ENCODE assay signal across 30 cellular contexts in genomic region chr1:183528577-183528976, GRCh38.
"Had no signal": no experiment of that assay in that cellular context is flagged by ENCODE, and none has a peak within 500 bp of the region (broad histone marks: within the 10 kb centered on the region; RNA-seq: fewer than 3 reads in every experiment).

No MANE protein-coding gene starts in this region.

- FAIRE-seq: endometrium, endothelial cell of umbilical vein had no signal

- H3K4me3 Mint-ChIP-seq: activated CD4-positive, alpha-beta memory T cell treated with anti-CD3 and anti-CD28 coated beads for 36 hours; activated CD4-positive, alpha-beta T cell treated with anti-CD3 and anti-CD28 coated beads for 36 hours; activated CD4-positive, alpha-beta T cell treated with anti-CD3 and anti-CD28 coated beads, Interleukin-2, amount 10 ng/mL, durations not matched to agents 24 days and 14 days; activated CD8-positive, alpha-beta memory T cell treated with anti-CD3 and anti-CD28 coated beads, Interleukin-2, amount 10 ng/mL, durations not matched to agents 7 days and 5 days; activated CD8-positive, alpha-beta T cell treated with anti-CD3 and anti-CD28 coated beads, Interleukin-2, amount 10 ng/mL, durations not matched to agents 7 days and 5 days; activated naive CD4-positive, alpha-beta T cell treated with anti-CD3 and anti-CD28 coated beads, Interleukin-2, amount 10 ng/mL, durations not matched to agents 7 days and 5 days; activated naive CD8-positive, alpha-beta T cell treated with anti-CD3 and anti-CD28 coated beads, Interleukin-2, amount 10 ng/mL, durations not matched to agents 7 days and 5 days; brain had no signal

- H3K4me3 ChIP-seq: ascending aorta, breast epithelium, cardiac muscle cell, colonic mucosa, esophagus squamous epithelium, gastroesophageal sphincter, heart right ventricle had no signal

- H3K27ac ChIP-seq: ascending aorta, breast epithelium, cardiac muscle cell, colonic mucosa, epithelial cell of prostate, esophagus squamous epithelium, gastroesophageal sphincter, heart right ventricle had no signal

- H3K9me3 ChIP-seq: ascending aorta, breast epithelium, colonic mucosa, esophagus squamous epithelium, gastroesophageal sphincter, heart right ventricle had no signal

- H3K9me3 Mint-ChIP-seq: activated CD4-positive, alpha-beta memory T cell treated with anti-CD3 and anti-CD28 coated beads for 36 hours; activated CD4-positive, alpha-beta T cell treated with anti-CD3 and anti-CD28 coated beads, Interleukin-2, amount 10 ng/mL, durations not matched to agents 24 days and 14 days; activated naive CD4-positive, alpha-beta T cell treated with anti-CD3 and anti-CD28 coated beads, Interleukin-2, amount 10 ng/mL, durations not matched to agents 7 days and 5 days; activated naive CD4-positive, alpha-beta T cell treated with anti-CD3 and anti-CD28 coated beads, Interleukin-2, amount 50 U/mL, for 72 hours; activated naive CD8-positive, alpha-beta T cell treated with anti-CD3 and anti-CD28 coated beads, Interleukin-2, amount 10 ng/mL, durations not matched to agents 7 days and 5 days; brain had no signal

- H3K27ac Mint-ChIP-seq: activated CD4-positive, alpha-beta memory T cell treated with anti-CD3 and anti-CD28 coated beads for 36 hours; activated CD4-positive, alpha-beta T cell treated with anti-CD3 and anti-CD28 coated beads for 36 hours; activated CD4-positive, alpha-beta T cell treated with anti-CD3 and anti-CD28 coated beads, Interleukin-2, amount 10 ng/mL, durations not matched to agents 24 days and 14 days; activated CD8-positive, alpha-beta memory T cell treated with anti-CD3 and anti-CD28 coated beads, Interleukin-2, amount 10 ng/mL, durations not matched to agents 7 days and 5 days; activated CD8-positive, alpha-beta T cell treated with anti-CD3 and anti-CD28 coated beads, Interleukin-2, amount 10 ng/mL, durations not matched to agents 7 days and 5 days; activated naive CD4-positive, alpha-beta T cell treated with anti-CD3 and anti-CD28 coated beads, Interleukin-2, amount 10 ng/mL, durations not matched to agents 7 days and 5 days; activated naive CD4-positive, alpha-beta T cell treated with anti-CD3 and anti-CD28 coated beads, Interleukin-2, amount 50 U/mL, for 72 hours; activated naive CD8-positive, alpha-beta T cell treated with anti-CD3 and anti-CD28 coated beads, Interleukin-2, amount 10 ng/mL, durations not matched to agents 7 days and 5 days; brain had no signal

- H3K4me1 ChIP-seq: ascending aorta, breast epithelium, colonic mucosa, esophagus squamous epithelium, gastroesophageal sphincter, heart right ventricle had no signal

- H3K27me3 Mint-ChIP-seq: activated CD4-positive, alpha-beta memory T cell treated with anti-CD3 and anti-CD28 coated beads for 36 hours; activated CD4-positive, alpha-beta T cell treated with anti-CD3 and anti-CD28 coated beads for 36 hours; activated CD4-positive, alpha-beta T cell treated with anti-CD3 and anti-CD28 coated beads, Interleukin-2, amount 10 ng/mL, durations not matched to agents 24 days and 14 days; activated CD8-positive, alpha-beta memory T cell treated with anti-CD3 and anti-CD28 coated beads, Interleukin-2, amount 10 ng/mL, durations not matched to agents 7 days and 5 days; activated naive CD4-positive, alpha-beta T cell treated with anti-CD3 and anti-CD28 coated beads, Interleukin-2, amount 10 ng/mL, durations not matched to agents 7 days and 5 days; activated naive CD8-positive, alpha-beta T cell treated with anti-CD3 and anti-CD28 coated beads, Interleukin-2, amount 10 ng/mL, durations not matched to agents 7 days and 5 days; brain had no signal

- H3K36me3 ChIP-seq: breast epithelium, colonic mucosa had no signal

- DNase-seq: activated CD4-positive, alpha-beta memory T cell treated with anti-CD3 and anti-CD28 coated beads for 36 hours; activated CD4-positive, alpha-beta T cell treated with anti-CD3 and anti-CD28 coated beads for 36 hours; activated CD4-positive, alpha-beta T cell treated with anti-CD3 and anti-CD28 coated beads, Interleukin-2, amount 10 ng/mL, durations not matched to agents 24 days and 14 days; activated CD4-positive, CD25-positive, alpha-beta regulatory T cell; activated CD4-positive, CD25-positive, alpha-beta regulatory T cell treated with anti-CD3 and anti-CD28 coated beads, Interleukin-2, amount 50 U/mL, for 72 hours; activated CD8-positive, alpha-beta memory T cell treated with anti-CD3 and anti-CD28 coated beads, Interleukin-2, amount 10 ng/mL, durations not matched to agents 7 days and 5 days; activated CD8-positive, alpha-beta memory T cell treated with anti-CD3 and anti-CD28 coated beads, Interleukin-2, amount 50 U/mL, for 4 hours; activated CD8-positive, alpha-beta T cell treated with anti-CD3 and anti-CD28 coated beads, Interleukin-2, amount 10 ng/mL, durations not matched to agents 7 days and 5 days; activated gamma-delta T cell; activated naive CD4-positive, alpha-beta T cell; activated naive CD4-positive, alpha-beta T cell treated with anti-CD3 and anti-CD28 coated beads, Interleukin-2, amount 10 ng/mL, durations not matched to agents 7 days and 5 days; activated naive CD8-positive, alpha-beta T cell treated with anti-CD3 and anti-CD28 coated beads, Interleukin-2, amount 10 ng/mL, durations not matched to agents 7 days and 5 days; activated T-cell treated with anti-CD3 and anti-CD28 coated beads, Interleukin-2, amount 50 U/mL, for 48 hours; central memory CD4-positive, alpha-beta T cell; cerebellar nuclear complex; colonic mucosa; effector CD8-positive, alpha-beta T cell; esophagus squamous epithelium; foreskin melanocyte; heart right ventricle; T1000 had no signal

- H3K4me1 Mint-ChIP-seq: activated CD4-positive, alpha-beta T cell treated with anti-CD3 and anti-CD28 coated beads for 36 hours; activated CD8-positive, alpha-beta memory T cell treated with anti-CD3 and anti-CD28 coated beads, Interleukin-2, amount 10 ng/mL, durations not matched to agents 7 days and 5 days; activated naive CD4-positive, alpha-beta T cell treated with anti-CD3 and anti-CD28 coated beads, Interleukin-2, amount 10 ng/mL, durations not matched to agents 7 days and 5 days; brain had no signal

- H3K27me3 ChIP-seq: ascending aorta, breast epithelium, cardiac muscle cell, colonic mucosa, esophagus squamous epithelium, gastroesophageal sphincter, heart right ventricle had no signal

- ATAC-seq: activated CD4-positive, alpha-beta T cell treated with anti-CD3 and anti-CD28 coated beads for 36 hours; activated CD8-positive, alpha-beta memory T cell treated with anti-CD3 and anti-CD28 coated beads, Interleukin-2, amount 10 ng/mL, durations not matched to agents 7 days and 5 days; activated CD8-positive, alpha-beta T cell treated with anti-CD3 and anti-CD28 coated beads, Interleukin-2, amount 10 ng/mL, durations not matched to agents 7 days and 5 days; activated naive CD4-positive, alpha-beta T cell treated with anti-CD3 and anti-CD28 coated beads, Interleukin-2, amount 50 U/mL, for 72 hours; gastroesophageal sphincter; heart right ventricle had no signal
